In the genomic region with DNA sequence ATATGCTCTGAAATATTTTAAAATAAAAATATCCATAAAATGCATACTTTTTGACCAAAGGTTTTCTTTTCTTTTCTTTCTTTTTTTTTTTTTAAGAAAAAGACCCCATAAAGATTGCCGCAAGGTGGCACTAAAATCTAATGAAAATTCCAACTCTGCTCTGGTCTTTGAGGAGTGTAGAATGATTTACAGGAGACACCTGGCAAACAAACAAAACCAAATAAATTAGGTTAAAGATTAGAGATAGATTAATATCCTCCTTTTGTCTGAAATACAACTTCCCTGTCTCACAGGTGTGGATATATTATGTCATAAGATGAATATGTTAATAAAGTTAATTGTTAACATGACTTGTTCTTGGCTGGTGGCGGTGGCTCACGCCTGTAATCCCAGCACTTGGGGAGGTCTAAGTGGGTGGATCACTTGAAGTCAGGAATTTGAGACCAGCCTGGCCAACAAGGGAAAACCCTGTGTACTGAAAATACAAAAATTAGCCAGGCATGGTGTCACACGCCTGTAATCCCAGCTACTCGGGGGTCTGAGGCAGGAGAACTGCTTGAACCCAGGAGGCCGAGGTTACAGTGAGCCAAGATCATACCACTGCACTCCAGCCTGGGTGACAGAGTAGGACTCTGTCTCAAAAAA, we compare ENCODE assay signal across 8 cellular contexts. TPM values are rescaled to one million over a fixed set of nuclear protein-coding genes. Genes with fewer than 3 reads are reported as not detected.
A peak's percentile ranks its signal among the peaks of the same experiment; 100 is the strongest.
DNase-seq lines count a peak whose midpoint lies in the region; ATAC-seq and TF ChIP-seq lines count a peak whose summit lies in the region.

No MANE protein-coding gene starts in this region.

- no peaks in the 10 kb centered on the region for H3K9me3 ChIP-seq in heart right ventricle

- H3K27ac ChIP-seq in heart right ventricle (peak overlapping the region; percentile 55 to 100 (median 89)), caudate nucleus (ENCODE audit: low read depth, low read length) (peak overlapping the region; percentile 5)

- ATAC-seq in heart right ventricle (no peak), HG03108 (IDR thresholded peaks at IDR 0.05; ENCODE audit: unreplicated experiment) (no peak), GM19324 (IDR thresholded peaks at IDR 0.05; ENCODE audit: low FRiP score, unreplicated experiment) (no peak)

- H3K4me3 ChIP-seq in heart right ventricle, result peak overlapping the region in 2 of 10 donors; percentile 90 to 95

- WGBS in heart right ventricle, 2 donors, result 41 to 51% methylated on average over 6 of the region's 6 CpGs

- TF ChIP-seq CTCF in heart right ventricle (IDR thresholded peaks at IDR 0.05), result peak; percentile 39 to 82 (median 70)

- DNase-seq in heart right ventricle (peak in 1 of 2 donors; percentile 40), cardiac septum (ENCODE audit: low spot score) (no peak), NCI-H2196 (lab: John Stamatoyannopoulos, UW; ENCODE audit: unreplicated experiment) (peak; percentile 60), caudate nucleus (lab: John Stamatoyannopoulos, UW) (peak in 2 of 61 donors; percentile 23 to 25), mesenteric fat pad (ENCODE audit: low spot score) (peak; percentile 60)
- no peak for DNase-seq in stimulated activated CD4-positive, alpha-beta T cell treated with anti-CD3 and anti-CD28 coated beads, Interleukin-2, amount 100 ng/mL, for 24 hours

- peaks cover 0 to 14% (median 9%) of the 10 kb centered on the region in 9 donors for H3K36me3 ChIP-seq in heart right ventricle

- intact Hi-C loops in heart right ventricle (cut with DNase I), result loop anchor here in 9 of 10 donors (1.0 to 5.0 kb wide), 7 partner anchors 191 to 199 kb away; no protein-coding TSS in a partner anchor
- intact Hi-C loops in cardiac septum (cut with DNase I), result loop anchor here (1.0 kb wide), 1 partner anchor 65 kb away; no protein-coding TSS in a partner anchor

- H3K27me3 ChIP-seq in heart right ventricle, result no peaks in the 10 kb centered on the region

- H3K4me1 ChIP-seq in heart right ventricle, result peaks cover 2 to 53% (median 25%) of the 10 kb centered on the region in 9 donors

RNA-seq across cellular contexts. Expression of gene RHOB, which starts 3.5 kb away (rescaled TPM):
- 100 to 1,000 TPM; 105 to 313 (median 157) TPM for total RNA-seq in heart right ventricle
- 100 to 1,000 TPM; 151 to 337 TPM for polyA plus RNA-seq in heart right ventricle
- 98.4 TPM for total RNA-seq in cardiac septum
- 677 TPM for total RNA-seq in mesenteric fat pad

Comparison
In these comparisons a context has a peak if more than half of its experiments do, and no peak if none do; other contexts are left out.
1. DNase-seq: peak in NCI-H2196 (single experiment) and mesenteric fat pad (single experiment); none in cardiac septum (single experiment) and stimulated activated CD4-positive, alpha-beta T cell treated with anti-CD3 and anti-CD28 coated beads, Interleukin-2, amount 100 ng/mL, for 24 hours (0 of 2).